8 cellular contexts compared by ENCODE assay signal in the genomic region with DNA sequence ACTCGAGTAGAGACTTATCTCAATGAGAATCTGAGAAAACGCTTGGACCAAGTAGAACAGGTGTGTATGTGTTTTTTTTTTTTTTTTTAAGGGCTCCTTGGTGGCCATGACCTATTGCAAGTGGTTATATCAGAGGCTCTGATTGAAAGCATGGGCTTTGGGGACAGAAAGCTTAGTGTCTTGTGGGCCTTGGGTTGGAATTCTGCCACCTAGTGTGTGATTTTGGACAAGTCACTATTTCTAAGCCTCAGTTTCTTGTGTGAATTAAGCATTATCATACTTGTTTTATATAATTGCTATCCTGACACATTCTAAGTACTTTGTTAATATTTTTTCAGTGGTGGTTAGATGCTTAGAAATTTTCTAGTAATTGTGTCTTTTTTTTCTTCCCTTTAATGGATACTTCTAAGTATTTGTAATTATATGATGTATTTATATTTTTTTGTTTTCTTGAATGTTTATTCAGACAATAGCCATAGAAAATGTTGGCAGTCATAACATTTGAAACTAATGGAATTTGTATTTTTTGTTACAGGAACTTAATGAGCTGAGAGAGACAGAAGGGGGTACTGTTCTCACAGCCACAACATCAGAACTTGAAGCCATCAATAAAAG. TPM values are rescaled to one million over a fixed set of nuclear protein-coding genes. Genes with fewer than 3 reads are reported as not detected.
DNase-seq lines count a peak whose midpoint lies in the region; ATAC-seq and TF ChIP-seq lines count a peak whose summit lies in the region.

No MANE protein-coding gene starts in this region.

- peak; percentile 69 for TF ChIP-seq CTCF in activated CD8-positive, alpha-beta T cell treated with anti-CD3 and anti-CD28 coated beads for 36 hours (IDR thresholded peaks at IDR 0.05)
- no peak for TF ChIP-seq CTCF in tibial artery (IDR thresholded peaks at IDR 0.05)

- no peak overlapping the region for H3K4me3 Mint-ChIP-seq in activated CD8-positive, alpha-beta T cell treated with anti-CD3 and anti-CD28 coated beads for 36 hours

- no peak overlapping the region for H3K4me3 ChIP-seq in tibial artery

- H3K27me3 Mint-ChIP-seq in activated CD8-positive, alpha-beta T cell treated with anti-CD3 and anti-CD28 coated beads for 36 hours, result no peaks in the 10 kb centered on the region

- no peaks in the 10 kb centered on the region for H3K9me3 Mint-ChIP-seq in activated CD8-positive, alpha-beta T cell treated with anti-CD3 and anti-CD28 coated beads for 36 hours

- H3K36me3 Mint-ChIP-seq in activated CD8-positive, alpha-beta T cell treated with anti-CD3 and anti-CD28 coated beads for 36 hours (ENCODE audit: low read depth), result peaks cover 43% of the 10 kb centered on the region

- no peak overlapping the region for H3K27ac Mint-ChIP-seq in activated CD8-positive, alpha-beta T cell treated with anti-CD3 and anti-CD28 coated beads for 36 hours

- ATAC-seq in GM21529 (IDR thresholded peaks at IDR 0.05; ENCODE audit: unreplicated experiment), result peak; percentile 55
- ATAC-seq in activated CD8-positive, alpha-beta T cell treated with anti-CD3 and anti-CD28 coated beads for 36 hours, result peak; percentile 80

- DNase-seq in NCI-H345 treated with DMSO at 0.1 percent for 48 hours (lab: John Stamatoyannopoulos, UW; ENCODE audit: unreplicated experiment) (peak; percentile 13), NCI-H345 (lab: John Stamatoyannopoulos, UW) (no peak), NCI-H1436 treated with DMSO at 0.1 percent for 48 hours (lab: John Stamatoyannopoulos, UW) (peak; percentile 4), iPS-NIHi7 (ENCODE audit: extremely low spot score) (peak; percentile 50), tibial artery (no peak), occipital lobe (lab: John Stamatoyannopoulos, UW) (no peak)
- DNase-seq in activated CD8-positive, alpha-beta T cell treated with anti-CD3 and anti-CD28 coated beads for 36 hours, result peak; percentile 38

- intact Hi-C loops in activated CD8-positive, alpha-beta T cell treated with anti-CD3 and anti-CD28 coated beads for 36 hours (cut with micrococcal nuclease), result no loop called here
- intact Hi-C loops in tibial artery (cut with DNase I; ENCODE audit: low total_unique reads), result no loop called here

- CTCF ChIA-PET in activated CD8-positive, alpha-beta T cell treated with anti-CD3 and anti-CD28 coated beads for 36 hours (lab: Charles Lee), result interaction anchor here (0.8 to 4.5 kb wide), 22 partner anchors 8 to 498 kb away, joined by 3 to 27 read pairs (median 4); a partner anchor contains a TSS

- no peak overlapping the region for H3K27ac ChIP-seq in tibial artery

- no peaks in the 10 kb centered on the region for H3K4me1 Mint-ChIP-seq in activated CD8-positive, alpha-beta T cell treated with anti-CD3 and anti-CD28 coated beads for 36 hours (ENCODE audit: low read depth)

- no peaks in the 10 kb centered on the region for H3K9me3 ChIP-seq in tibial artery

- H3K27me3 ChIP-seq in tibial artery, result no peaks in the 10 kb centered on the region

- no peaks in the 10 kb centered on the region for H3K4me1 ChIP-seq in tibial artery

- POLR2A ChIA-PET in activated CD8-positive, alpha-beta T cell treated with anti-CD3 and anti-CD28 coated beads for 36 hours (lab: Charles Lee), result interaction anchor here (0.6 to 0.9 kb wide), 3 partner anchors 49 to 296 kb away, joined by 3 read pairs; a partner anchor contains a TSS

- peaks cover 63 to 96% (median 78%) of the 10 kb centered on the region in 3 donors for H3K36me3 ChIP-seq in tibial artery

RNA-seq across cellular contexts. Expression of a gene that starts 33.1 kb away (rescaled TPM):
- 10 to 100 TPM; 69.7 to 71.2 TPM for total RNA-seq in activated CD8-positive, alpha-beta T cell treated with anti-CD3 and anti-CD28 coated beads for 36 hours
- 59.3 TPM for total RNA-seq in occipital lobe

RNA-seq across cellular contexts. Expression of a gene that starts 43.5 kb away (rescaled TPM):
- total RNA-seq in activated CD8-positive, alpha-beta T cell treated with anti-CD3 and anti-CD28 coated beads for 36 hours, result under 1 TPM; 0.38 to 0.72 TPM
- 2.2 TPM for total RNA-seq in occipital lobe

Comparison
In these comparisons a context has a peak if more than half of its experiments do, and no peak if none do; other contexts are left out.
1. DNase-seq: peak in NCI-H345 treated with DMSO at 0.1 percent for 48 hours (single experiment), NCI-H1436 treated with DMSO at 0.1 percent for 48 hours (single experiment), activated CD8-positive, alpha-beta T cell treated with anti-CD3 and anti-CD28 coated beads for 36 hours (single experiment) and iPS-NIHi7 (single experiment); none in NCI-H345 (single experiment), tibial artery (0 of 2) and occipital lobe (single experiment).